ENCODE assay signal across 1 cellular context in genomic region chr1:207316622-207317510, GRCh38.
TF ChIP-seq lines count a peak whose summit lies in the region.

No MANE protein-coding gene starts in this region.

TF ChIP-seq in K562, 482 proteins besides CTCF, POLR2A, EP300 and RAD21 (continued from another document and continues in another):
- TF ChIP-seq ZMIZ1 (IDR thresholded peaks at IDR 0.05; ENCODE audit: low read depth in 2 of 2, low read length in 2 of 2) (no peak; a peak in 1 of 4 replicates), NFRKB (IDR thresholded peaks at IDR 0.05; ENCODE audit: low read depth) (peak; percentile 61; the same call in 1 of the 2 replicates), TCF3 (CRISPR knock-in tag; IDR thresholded peaks at IDR 0.05) (peak; percentile 62; the same call in 1 of the 2 replicates), ZBTB17 (CRISPR knock-in tag; IDR thresholded peaks at IDR 0.05) (0 out of 2 replicates have a peak, but pooled peaks have one; percentile 39), ZNF175 (CRISPR knock-in tag; IDR thresholded peaks at IDR 0.05; ENCODE audit: low read depth) (peak; percentile 61; the same call in 1 of the 2 replicates), CBFA2T3 (IDR thresholded peaks at IDR 0.05) (peak; percentile 83), PHF8 (IDR thresholded peaks at IDR 0.05; ENCODE audit: borderline replicate concordance, low read length) (no peak), IFI16 (CRISPR knock-in tag; IDR thresholded peaks at IDR 0.05) (0 out of 2 replicates have a peak, but pooled peaks have one; percentile 5), NR2F6 (CRISPR knock-in tag; IDR thresholded peaks at IDR 0.05) (no peak), ZC3H8 (IDR thresholded peaks at IDR 0.05) (0 out of 2 replicates have a peak, but pooled peaks have one; percentile 20), U2AF1 (optimal IDR thresholded peaks at IDR 0.05; ENCODE audit: low read depth, low read length) (no peak), RFX7 (CRISPR knock-in tag; IDR thresholded peaks at IDR 0.05) (no peak), TRIM28 (IDR thresholded peaks at IDR 0.05) (peak; percentile 22; the same call in 1 of the 2 replicates), DNMT1 (IDR thresholded peaks at IDR 0.05) (no peak), IRF9 (tag; IDR thresholded peaks at IDR 0.05) (peak; percentile 48), RBM34 (IDR thresholded peaks at IDR 0.05; ENCODE audit: borderline replicate concordance, insufficient read depth, low read length) (no peak), BACH1 (tag; IDR thresholded peaks at IDR 0.05) (peak; percentile 77; the same call in 1 of the 2 replicates), TSHZ1 (CRISPR knock-in tag; IDR thresholded peaks at IDR 0.05) (peak; percentile 19; the same call in 1 of the 2 replicates), TAL1 (IDR thresholded peaks at IDR 0.05) (peak; percentile 71), BRD9 (IDR thresholded peaks at IDR 0.05; ENCODE audit: low read depth, partially characterized antibody) (peak; percentile 72), ZBTB1 (CRISPR knock-in tag; IDR thresholded peaks at IDR 0.05; ENCODE audit: borderline replicate concordance, low read depth) (no peak), RREB1 (CRISPR knock-in tag; IDR thresholded peaks at IDR 0.05) (no peak), IRF2 (CRISPR knock-in tag; IDR thresholded peaks at IDR 0.05) (no peak), COPS2 (conservative IDR thresholded peaks at IDR 0.05) (no peak), HNRNPH1 (optimal IDR thresholded peaks at IDR 0.05; ENCODE audit: low read depth, low read length) (no peak), ZBTB40 (IDR thresholded peaks at IDR 0.05) (peak; percentile 59; the same call in 1 of the 2 replicates), ZBTB40 (CRISPR knock-in tag; IDR thresholded peaks at IDR 0.05) (no peak), JUN (IDR thresholded peaks at IDR 0.05; ENCODE audit: borderline replicate concordance, low read depth, low read length) (peak; percentile 43; the same call in 1 of the 2 replicates), JUN (CRISPR knock-in tag; IDR thresholded peaks at IDR 0.05; ENCODE audit: borderline replicate concordance) (no peak), MAX (CRISPR knock-in tag; IDR thresholded peaks at IDR 0.05) (peak; percentile 89), ATF7 (IDR thresholded peaks at IDR 0.05) (peak; percentile 72), ZBTB43 (CRISPR knock-in tag; IDR thresholded peaks at IDR 0.05) (no peak), ZNF134 (CRISPR knock-in tag; conservative IDR thresholded peaks at IDR 0.05) (no peak), NEUROD1 (IDR thresholded peaks at IDR 0.05; ENCODE audit: borderline replicate concordance, low read depth, low read length, partially characterized antibody) (peak; percentile 8)
